ENCODE assay signal across 23 cellular contexts in the genomic region with DNA sequence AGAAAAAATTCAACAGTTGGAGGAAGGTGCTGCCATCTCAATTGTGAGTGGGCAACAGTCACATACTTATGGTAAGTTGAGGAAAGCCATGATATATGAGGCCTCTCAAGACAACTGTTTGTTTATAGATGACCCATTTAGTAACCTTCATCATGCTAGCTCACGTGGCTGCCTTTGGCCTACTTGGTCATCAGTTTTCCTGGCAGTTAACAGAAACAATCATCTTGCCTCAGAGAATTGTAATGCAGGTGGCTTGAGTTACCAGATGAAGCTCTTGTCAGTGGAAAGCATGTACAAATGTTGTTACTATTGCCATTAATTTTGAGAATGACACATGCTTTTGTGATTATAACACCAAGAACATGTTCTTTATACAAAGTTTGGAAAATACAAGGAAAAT. TPM values are rescaled to one million over a fixed set of nuclear protein-coding genes. Genes with fewer than 3 reads are reported as not detected.
DNase-seq lines count a peak whose midpoint lies in the region; FAIRE-seq and TF ChIP-seq lines count a peak whose summit lies in the region.
"Had no signal": no experiment of that assay in that cellular context is flagged by ENCODE, and none has a peak within 500 bp of the region (broad histone marks: within the 10 kb centered on the region; RNA-seq: fewer than 3 reads in every experiment).

No MANE protein-coding gene starts in this region.

- peaks cover 19% of the 10 kb centered on the region for H3K27me3 Mint-ChIP-seq in astrocyte (ENCODE audit: low read depth, unreplicated experiment)

- H3K4me2 ChIP-seq in astrocyte (ENCODE audit: low read length) = no peak overlapping the region

- H3K4me1 Mint-ChIP-seq in astrocyte (ENCODE audit: low read depth, unreplicated experiment) = no peaks in the 10 kb centered on the region

- no peaks in the 10 kb centered on the region for H3K9me3 Mint-ChIP-seq in astrocyte (ENCODE audit: unreplicated experiment)
- H3K9me3 Mint-ChIP-seq: CD8-positive, alpha-beta T cell had no signal

- no peaks in the 10 kb centered on the region for H4K20me1 ChIP-seq in astrocyte (ENCODE audit: insufficient read depth, low read length)

- H3K27ac ChIP-seq in AG04450 (ENCODE audit: low read depth, low read length) (no peak overlapping the region), astrocyte (ENCODE audit: low read depth, low read length) (no peak overlapping the region), thyroid gland (no peak overlapping the region)

- POLR2A ChIA-PET in AG04450 (lab: Yijun Ruan, JAX) = interaction anchor here (0.7 kb wide), 1 partner anchor 151 kb away, joined by 3 read pairs; no protein-coding TSS in a partner anchor

- no peak overlapping the region for H3K4me3 Mint-ChIP-seq in astrocyte (ENCODE audit: unreplicated experiment)
- H3K4me3 Mint-ChIP-seq: CD8-positive, alpha-beta T cell had no signal

- intact Hi-C loops in thyroid gland (cut with DNase I) = no loop called here

- H2AFZ ChIP-seq in astrocyte (ENCODE audit: low read depth, low read length) = no peak overlapping the region

- H3K79me2 ChIP-seq in astrocyte (ENCODE audit: insufficient read depth, low read length) = no peaks in the 10 kb centered on the region

- H3K9ac ChIP-seq in astrocyte (ENCODE audit: low read length) = no peak overlapping the region

- H3K36me3 ChIP-seq in astrocyte (ENCODE audit: insufficient read depth, low read length) (no peaks in the 10 kb centered on the region), thyroid gland (no peaks in the 10 kb centered on the region)

- 88 to 100% methylated on average over 1 of the region's 1 CpG for whole genome bisulfite sequencing in thyroid gland, 2 donors

- TF ChIP-seq POLR2A in thyroid gland (IDR thresholded peaks at IDR 0.05) = no peak

- no peak for FAIRE-seq in astrocyte (lab: Jason Lieb, UNC)
- FAIRE-seq: GM12878 had no signal

- H3K27me3 ChIP-seq in AG04450 (ENCODE audit: control insufficient read depth, insufficient read depth, low read length) (peaks cover 6% of the 10 kb centered on the region), astrocyte (ENCODE audit: insufficient read depth, low read length) (peaks cover 2% of the 10 kb centered on the region), thyroid gland (no peaks in the 10 kb centered on the region)

- H3K36me3 Mint-ChIP-seq in astrocyte (ENCODE audit: low read depth, unreplicated experiment) = no peaks in the 10 kb centered on the region
- H3K36me3 Mint-ChIP-seq: CD8-positive, alpha-beta T cell had no signal

- H3K4me1 ChIP-seq in astrocyte (ENCODE audit: insufficient read depth, low read length) = no peaks in the 10 kb centered on the region
- no peaks in the 10 kb centered on the region for H3K4me1 ChIP-seq in thyroid gland

- no peak overlapping the region for H3K4me3 ChIP-seq in AG04450 (ENCODE audit: low read depth, low read length)
- H3K4me3 ChIP-seq in astrocyte (ENCODE audit: insufficient read depth, low read depth, low read length) = no peak overlapping the region
- H3K4me3 ChIP-seq in thyroid gland (replicated peaks in 1 of 3) = no peak overlapping the region
- H3K4me3 ChIP-seq: GM12878 had no signal

- CTCF ChIA-PET in AG04450 (lab: Charles Lee) = interaction anchor here (1.0 kb wide), 1 partner anchor 15 kb away, joined by 4 read pairs; a partner anchor contains a TSS

- no peaks in the 10 kb centered on the region for H3K9me3 ChIP-seq in AG04450 (ENCODE audit: control insufficient read depth, insufficient read depth, low read length)
- H3K9me3 ChIP-seq in astrocyte (ENCODE audit: insufficient read depth, low read depth, low read length) = no peaks in the 10 kb centered on the region
- H3K9me3 ChIP-seq in thyroid gland = no peaks in the 10 kb centered on the region

- DNase-seq in AG04450 (ENCODE audit: low read depth, low spot score) = peak; percentile 41
- DNase-seq in astrocyte (ENCODE audit: low read depth) = peak; percentile 35
- DNase-seq in iris pigment epithelial cell (ENCODE audit: low read depth) = peak; percentile 58
- DNase-seq in renal cortical epithelial cell (ENCODE audit: low read depth) = peak; percentile 10
- no peak for DNase-seq in activated T-cell treated with anti-CD3 and anti-CD28 coated beads, Interleukin-2, amount 50 U/mL, for 48 hours
- no peak for DNase-seq in thyroid gland
- DNase-seq in NCI-H1436 treated with DMSO at 0.1 percent for 48 hours (lab: John Stamatoyannopoulos, UW) = no peak
- DNase-seq: 8988T; AML-193; C1 segment of cervical spinal cord; CD8-positive, alpha-beta T cell; DND-41; GOT3; HCEC 1CT; Kasumi-1; NCI-H1417; NCI-H187; NCI-H446; NCI-H526; Right ventricle myocardium superior had no signal

- no peak overlapping the region for H3K27ac Mint-ChIP-seq in astrocyte (ENCODE audit: unreplicated experiment)
- H3K27ac Mint-ChIP-seq: CD8-positive, alpha-beta T cell had no signal

- TF ChIP-seq CTCF in AG04450 (IDR thresholded peaks at IDR 0.05; ENCODE audit: low read depth, low read length) = no peak
- no peak for TF ChIP-seq CTCF in astrocyte (IDR thresholded peaks at IDR 0.05; ENCODE audit: insufficient read depth, low read depth, low read length)
- no peak for TF ChIP-seq CTCF in thyroid gland (IDR thresholded peaks at IDR 0.05)

RNA-seq across cellular contexts. Expression of a gene that starts 14.7 kb away (rescaled TPM):
- polyA plus RNA-seq in AG04450 (2011; rRNA removed) = 1.5 TPM in 2 replicates
- 0.70 TPM in 1 of 2 replicates, not detected in the other for polyA minus RNA-seq in AG04450 (2011; rRNA and poly(A)+ RNA removed)
- 0.65 and 0.75 TPM in 2 replicates for total RNA-seq in astrocyte
- total RNA-seq in renal cortical epithelial cell = 0.10 TPM in 1 of 2 replicates, not detected in the other
- 1 to 10 TPM in 2 of 4 donors, under 1 TPM in 2; 0.54 to 2.3 (median 1.5) TPM for total RNA-seq in thyroid gland
- total RNA-seq: CD8-positive, alpha-beta T cell; GM12878; MCF 10A had no signal

RNA-seq across cellular contexts. Expression of a gene that starts 37.6 kb away (rescaled TPM):
- 1.9 and 2.7 TPM in 2 replicates for polyA plus RNA-seq in AG04450 (2011; rRNA removed)
- polyA minus RNA-seq in AG04450 (2011; rRNA and poly(A)+ RNA removed) = 2.6 and 4.6 TPM in 2 replicates
- total RNA-seq in astrocyte (3.7 and 4.4 TPM in 2 replicates), renal cortical epithelial cell (4.2 and 10.3 TPM in 2 replicates), thyroid gland (10 to 100 TPM; 33.3 to 63.8 (median 50.9) TPM)
- total RNA-seq: CD8-positive, alpha-beta T cell had no signal

RNA-seq across cellular contexts. Expression of a gene that starts 52.0 kb away (rescaled TPM):
- 0.21 and 0.41 TPM in 2 replicates for polyA plus RNA-seq in AG04450 (2011; rRNA removed)
- not detected in 2 replicates for polyA minus RNA-seq in AG04450 (2011; rRNA and poly(A)+ RNA removed)
- total RNA-seq in astrocyte (not detected in 2 replicates), renal cortical epithelial cell (1.6 TPM in 1 of 2 replicates, not detected in the other), thyroid gland (under 1 TPM in 1 of 4 donors, not detected in 3; 0.22 TPM)
- total RNA-seq: CD8-positive, alpha-beta T cell; MCF 10A; Right ventricle myocardium superior had no signal

RNA-seq across cellular contexts. Expression of a gene that starts 52.1 kb away (rescaled TPM):
- 0.21 and 0.25 TPM in 2 replicates for polyA plus RNA-seq in AG04450 (2011; rRNA removed)
- 0.26 and 0.37 TPM in 2 replicates for polyA minus RNA-seq in AG04450 (2011; rRNA and poly(A)+ RNA removed)
- total RNA-seq in astrocyte = not detected in 2 replicates
- total RNA-seq in renal cortical epithelial cell = 0.25 TPM in 1 of 2 replicates, not detected in the other
- total RNA-seq in thyroid gland = 1 to 10 TPM in 1 of 4 donors, not detected in 3; 2.6 TPM
- total RNA-seq: CD8-positive, alpha-beta T cell; MCF 10A; Right ventricle myocardium superior; SK-MEL-5 had no signal

RNA-seq across cellular contexts. Expression of a gene that starts 52.3 kb away (rescaled TPM):
- polyA plus RNA-seq in AG04450 (2011; rRNA removed) = 0.07 TPM in 1 of 2 replicates, not detected in the other
- not detected in 2 replicates for polyA minus RNA-seq in AG04450 (2011; rRNA and poly(A)+ RNA removed)
- total RNA-seq in astrocyte (0.14 TPM in 1 of 2 replicates, not detected in the other), renal cortical epithelial cell (1.7 TPM in 1 of 2 replicates, not detected in the other), thyroid gland (10 to 100 TPM in 2 of 4 donors, 1 to 10 TPM in 2; 4.6 to 11.9 (median 9.0) TPM)
- total RNA-seq: CD8-positive, alpha-beta T cell had no signal

Comparison
In these comparisons a context has a peak if more than half of its experiments do, and no peak if none do; other contexts are left out.
1. DNase-seq: peak in AG04450 (single experiment), astrocyte (single experiment), iris pigment epithelial cell (single experiment) and renal cortical epithelial cell (single experiment); none in activated T-cell treated with anti-CD3 and anti-CD28 coated beads, Interleukin-2, amount 50 U/mL, for 48 hours (0 of 2), thyroid gland (0 of 2) and NCI-H1436 treated with DMSO at 0.1 percent for 48 hours (single experiment).